In genomic region chr3:12875857-12876451, GRCh38 we compare ENCODE assay signal across 1 cellular context.
TF ChIP-seq lines count a peak whose summit lies in the region.

No MANE protein-coding gene starts in this region.

TF ChIP-seq in K562, 482 proteins besides CTCF, POLR2A, EP300 and RAD21 (continued from another document and continues in another):
- TF ChIP-seq ZNF318 (IDR thresholded peaks at IDR 0.05; ENCODE audit: borderline replicate concordance in 1 of 2, low read depth in 1 of 2) (no peak), ETS1 (conservative IDR thresholded peaks at IDR 0.05; ENCODE audit: control insufficient read depth, low read depth, low read length) (peak; percentile 51; the same call in 1 of the 2 replicates), MAFK (IDR thresholded peaks at IDR 0.05; ENCODE audit: low read length) (no peak), IRF9 (tag; IDR thresholded peaks at IDR 0.05) (no peak), BCL6 (CRISPR knock-in tag; IDR thresholded peaks at IDR 0.05) (no peak), KLF16 (IDR thresholded peaks at IDR 0.05) (no peak), GTF3C2 (IDR thresholded peaks at IDR 0.05; ENCODE audit: borderline replicate concordance, extremely low read depth, insufficient read length) (no peak), ZNF347 (CRISPR knock-in tag; IDR thresholded peaks at IDR 0.05; ENCODE audit: low read depth) (no peak), SAFB (IDR thresholded peaks at IDR 0.05; ENCODE audit: borderline replicate concordance, low read depth, low read length) (peak; percentile 70; the same call in 1 of the 2 replicates), MYNN (IDR thresholded peaks at IDR 0.05) (no peak), MYNN (CRISPR knock-in tag; IDR thresholded peaks at IDR 0.05) (no peak), ZNF512 (tag; IDR thresholded peaks at IDR 0.05) (no peak), DNMT1 (IDR thresholded peaks at IDR 0.05) (no peak), ZC3H8 (IDR thresholded peaks at IDR 0.05) (no peak), ZBTB40 (IDR thresholded peaks at IDR 0.05) (no peak), ZBTB40 (CRISPR knock-in tag; IDR thresholded peaks at IDR 0.05) (no peak), BDP1 (IDR thresholded peaks at IDR 0.05; ENCODE audit: insufficient read depth, insufficient read length) (no peak), EWSR1 (IDR thresholded peaks at IDR 0.05; ENCODE audit: borderline replicate concordance, low read depth, partially characterized antibody) (no peak), ZNF280A (IDR thresholded peaks at IDR 0.05; ENCODE audit: low read depth, partially characterized antibody) (no peak), ZNF395 (CRISPR knock-in tag; IDR thresholded peaks at IDR 0.05) (no peak), RAD51 (IDR thresholded peaks at IDR 0.05; ENCODE audit: borderline replicate concordance, low read depth) (no peak), ZFPM2 (CRISPR knock-in tag; IDR thresholded peaks at IDR 0.05) (no peak), BRF1 (IDR thresholded peaks at IDR 0.05; ENCODE audit: borderline replicate concordance, extremely low read depth, insufficient read length) (no peak), HNRNPLL (IDR thresholded peaks at IDR 0.05; ENCODE audit: low read depth, low read length, poor library complexity, severe bottlenecking) (no peak)
